In genomic region chr6:147867827-147868226, GRCh38 we compare ENCODE assay signal across 34 cellular contexts.
"Had no signal": no experiment of that assay in that cellular context is flagged by ENCODE, and none has a peak within 500 bp of the region (broad histone marks: within the 10 kb centered on the region; RNA-seq: fewer than 3 reads in every experiment).

No MANE protein-coding gene starts in this region.

- ATAC-seq: activated CD4-positive, CD25-positive, alpha-beta regulatory T cell treated with anti-CD3 and anti-CD28 coated beads, Interleukin-2, amount 50 U/mL, for 24 hours; gastroesophageal sphincter; left colon; pancreas; sciatic nerve; stimulated activated naive B cell treated with anti-CD40 and anti-IgM and Interleukin-4, amounts not matched to agents 10 μg/mL and 1 μg/mL and 100 μg/mL, for 72 hours; upper lobe of right lung had no signal

- H3K9me3 ChIP-seq: ascending aorta, gastroesophageal sphincter, pancreas, prostate gland, stomach, tibial artery, upper lobe of right lung had no signal

- H3K4me3 ChIP-seq: ascending aorta, cardiac muscle cell, coronary artery, dorsolateral prefrontal cortex, gastroesophageal sphincter, pancreas, prostate gland, stomach, tibial artery, upper lobe of right lung had no signal

- H3K27me3 ChIP-seq: ascending aorta, cardiac muscle cell, gastroesophageal sphincter, pancreas, stomach, tibial artery, upper lobe of right lung had no signal

- H3K4me1 ChIP-seq: ascending aorta, pancreas, prostate gland, upper lobe of right lung had no signal

- H3K27ac ChIP-seq: ascending aorta, cardiac muscle cell, coronary artery, dorsolateral prefrontal cortex, gastroesophageal sphincter, pancreas, prostate gland, stomach, tibial artery, upper lobe of right lung, VCaP had no signal

- H3K36me3 ChIP-seq: ascending aorta, cardiac muscle cell, gastroesophageal sphincter, pancreas, prostate gland, stomach, tibial artery, upper lobe of right lung had no signal

- DNase-seq: activated CD4-positive, alpha-beta T cell treated with anti-CD3 and anti-CD28 coated beads for 48 hours; activated CD4-positive, alpha-beta T cell treated with anti-CD3 and anti-CD28 coated beads, Interleukin-2, amount 50 U/mL, for 48 hours; activated CD8-positive, alpha-beta memory T cell treated with anti-CD3 and anti-CD28 coated beads, Interleukin-2, amount 50 U/mL, for 48 hours; activated gamma-delta T cell; activated naive CD4-positive, alpha-beta T cell treated with anti-CD3 and anti-CD28 coated beads, Interleukin-2, amount 10 ng/mL, durations not matched to agents 7 days and 5 days; activated naive CD8-positive, alpha-beta T cell treated with anti-CD3 and anti-CD28 coated beads, Interleukin-2, amount 10 ng/mL, durations not matched to agents 7 days and 5 days; activated T-cell treated with anti-CD3 and anti-CD28 coated beads, Interleukin-2, amount 50 U/mL, for 24 hours; cerebellar nuclear complex; dorsolateral prefrontal cortex; effector memory CD4-positive, alpha-beta T cell; erythroblast; head of caudate nucleus; hippocampal formation; kidney; left colon; mammary epithelial cell; naive B cell; nucleus accumbens; pancreas; retina; small intestine; stimulated activated CD4-positive, alpha-beta T cell treated with anti-CD3 and anti-CD28 coated beads, Interleukin-2, amount 100 ng/mL, for 24 hours; stimulated activated naive B cell treated with anti-CD40 and anti-IgM and Interleukin-4, amounts not matched to agents 10 μg/mL and 1 μg/mL and 100 μg/mL, for 72 hours; stomach; tibial artery; upper lobe of right lung had no signal
